In the genomic region with DNA sequence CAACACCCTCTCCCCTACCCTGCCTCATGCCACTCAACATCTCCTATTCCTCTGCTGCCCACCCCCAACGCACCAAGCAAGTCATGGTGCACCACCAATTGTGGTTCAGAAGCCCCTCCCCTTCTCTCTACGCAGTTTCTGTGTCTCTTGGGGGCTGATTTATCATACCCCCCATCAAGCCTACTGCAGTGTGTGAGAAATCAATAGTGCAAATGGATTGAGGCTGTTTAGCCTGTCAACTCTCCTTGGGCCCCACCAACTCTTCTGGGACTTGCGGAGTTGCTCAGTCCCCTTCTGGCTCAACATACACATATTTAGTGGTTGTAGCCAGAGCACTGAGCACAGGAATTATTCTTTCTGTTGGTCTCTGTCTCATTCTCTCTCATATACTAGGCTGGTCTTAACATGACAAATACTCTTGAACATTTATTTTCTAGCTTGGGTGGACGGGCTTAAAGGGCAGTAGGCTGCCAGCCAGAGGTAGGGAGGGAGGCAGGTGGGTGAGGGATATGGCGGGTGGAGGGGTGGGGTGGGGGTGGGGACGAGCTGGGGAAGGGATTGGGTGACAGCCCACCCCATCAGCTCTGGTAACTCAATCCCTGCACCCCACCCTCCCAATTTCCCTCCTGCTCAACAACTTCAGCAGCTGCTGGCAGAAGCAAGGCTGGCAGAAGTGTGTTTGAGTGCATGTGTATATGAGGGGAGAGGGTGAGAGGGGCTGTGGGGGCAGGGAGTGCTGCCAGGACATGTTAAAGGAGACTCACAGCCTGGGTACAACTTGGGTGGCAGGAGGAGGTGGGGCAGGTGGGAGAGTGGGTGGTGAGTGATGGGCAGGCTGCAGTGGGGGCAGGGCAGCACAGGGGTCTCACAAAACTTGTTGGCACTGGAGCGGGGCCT, we compare ENCODE assay signal across 8 cellular contexts. TPM values are rescaled to one million over a fixed set of nuclear protein-coding genes. Genes with fewer than 3 reads are reported as not detected.
DNase-seq lines count a peak whose midpoint lies in the region; ATAC-seq, FAIRE-seq and TF ChIP-seq lines count a peak whose summit lies in the region.

No MANE protein-coding gene starts in this region.

- H2BK120ac ChIP-seq in mesendoderm (ENCODE audit: low read depth, low read length) = no peak overlapping the region

- H3K9me1 ChIP-seq in keratinocyte (ENCODE audit: control insufficient read depth, extremely low read depth, insufficient read depth, low read length) = no peaks in the 10 kb centered on the region

- no peak for ATAC-seq in upper lobe of left lung (ENCODE audit: low FRiP score in 2 of 2)

- WGBS in upper lobe of left lung, 2 donors = 68 to 70% methylated on average over 6 of the region's 7 CpGs
- no CpG with 5 or more reads among the region's 7 CpGs for WGBS in mesendoderm (ENCODE audit: extremely low coverage, insufficient coverage, low lambda C conversion rate)

- no peaks in the 10 kb centered on the region for H4K20me1 ChIP-seq in keratinocyte (ENCODE audit: control insufficient read depth, extremely low read depth, insufficient read depth, low read length)

- dilution Hi-C loops in keratinocyte (cut with MboI; ENCODE audit: extremely low pct_ligation_motif_present, low sequenced_read_pairs) = no loop called here

- H3K4ac ChIP-seq in mesendoderm (ENCODE audit: low read depth, low read length) = no peak overlapping the region

- H3K36me3 ChIP-seq in keratinocyte (ENCODE audit: control insufficient read depth in 2 of 2, extremely low read depth in 1 of 2, insufficient read depth in 2 of 2, low read length in 2 of 2) = no peaks in the 10 kb centered on the region
- no peaks in the 10 kb centered on the region for H3K36me3 ChIP-seq in upper lobe of left lung
- H3K36me3 ChIP-seq in mesendoderm (ENCODE audit: control insufficient read depth, insufficient read depth, low read length) = no peaks in the 10 kb centered on the region

- H3K4me1 Mint-ChIP-seq in activated naive CD8-positive, alpha-beta T cell (ENCODE audit: low read depth) = peaks cover 45% of the 10 kb centered on the region
- peaks cover 74% of the 10 kb centered on the region for H3K4me1 Mint-ChIP-seq in activated naive CD8-positive, alpha-beta T cell treated with anti-CD3 and anti-CD28 coated beads for 36 hours

- H4K8ac ChIP-seq in mesendoderm (ENCODE audit: low read depth, low read length) = no peak overlapping the region

- H3K79me2 ChIP-seq in keratinocyte (ENCODE audit: control insufficient read depth, insufficient read depth, low read length) = peaks cover 8% of the 10 kb centered on the region
- peaks cover 2% of the 10 kb centered on the region for H3K79me2 ChIP-seq in mesendoderm (ENCODE audit: control insufficient read depth, insufficient read depth, low read length)

- H3K4me3 Mint-ChIP-seq in activated naive CD8-positive, alpha-beta T cell = peak overlapping the region; percentile 0
- H3K4me3 Mint-ChIP-seq in activated naive CD8-positive, alpha-beta T cell treated with anti-CD3 and anti-CD28 coated beads for 36 hours = no peak overlapping the region

- H3K27me3 ChIP-seq in keratinocyte (ENCODE audit: control insufficient read depth, extremely low read depth, insufficient read depth, low read length) (no peaks in the 10 kb centered on the region), upper lobe of left lung (no peaks in the 10 kb centered on the region), mesendoderm (ENCODE audit: insufficient read depth, low read length, poor library complexity) (no peaks in the 10 kb centered on the region)

- H3K4me2 ChIP-seq in keratinocyte (ENCODE audit: control insufficient read depth, extremely low read depth, insufficient read depth, low read depth, low read length) = peak overlapping the region; percentile 20
- H3K4me2 ChIP-seq in mesendoderm (ENCODE audit: low read length) = no peak overlapping the region

- H2AFZ ChIP-seq in keratinocyte (ENCODE audit: control insufficient read depth, low read length) = no peak overlapping the region

- no peaks in the 10 kb centered on the region for H3K27me3 Mint-ChIP-seq in activated naive CD8-positive, alpha-beta T cell
- H3K27me3 Mint-ChIP-seq in activated naive CD8-positive, alpha-beta T cell treated with anti-CD3 and anti-CD28 coated beads for 36 hours = no peaks in the 10 kb centered on the region

- H3K9ac ChIP-seq in keratinocyte (ENCODE audit: control insufficient read depth, extremely low read depth, insufficient read depth, low read length) = no peak overlapping the region
- no peak overlapping the region for H3K9ac ChIP-seq in mesendoderm (ENCODE audit: low read length)

- FAIRE-seq in keratinocyte (lab: Jason Lieb, UNC) = no peak

- no peak for TF ChIP-seq CTCF in keratinocyte (optimal IDR thresholded peaks at IDR 0.05 in 1 of 3, IDR thresholded peaks at IDR 0.05 in 1 of 3, conservative IDR thresholded peaks at IDR 0.05 in 1 of 3; ENCODE audit: extremely low read depth in 1 of 3, insufficient read depth in 2 of 3, low read length in 3 of 3)
- TF ChIP-seq CTCF in upper lobe of left lung (IDR thresholded peaks at IDR 0.05) = no peak

- no peak overlapping the region for H3K18ac ChIP-seq in mesendoderm (ENCODE audit: low read length)

- no peak overlapping the region for H3K4me3 ChIP-seq in keratinocyte (ENCODE audit: control insufficient read depth in 2 of 3, extremely low read depth in 1 of 3, insufficient read depth in 2 of 3, low read depth in 1 of 3, low read length in 3 of 3)
- H3K4me3 ChIP-seq in upper lobe of left lung = no peak overlapping the region
- H3K4me3 ChIP-seq in mesendoderm (ENCODE audit: low read length) = no peak overlapping the region

- H3K27ac ChIP-seq in keratinocyte (ENCODE audit: control insufficient read depth, insufficient read depth, low read length) (no peak overlapping the region), upper lobe of left lung (peak overlapping the region; percentile 69 to 89 (median 81)), mesendoderm (ENCODE audit: low read depth, low read length) (no peak overlapping the region)

- H3K56ac ChIP-seq in mesendoderm (ENCODE audit: low read length) = no peak overlapping the region

- no peak overlapping the region for H2BK15ac ChIP-seq in mesendoderm (replicated peaks; ENCODE audit: low read depth)

- H3K4me1 ChIP-seq in keratinocyte (ENCODE audit: control insufficient read depth, extremely low read depth, insufficient read depth, low read length) (peaks cover 91% of the 10 kb centered on the region), upper lobe of left lung (peaks cover 88 to 96% (median 90%) of the 10 kb centered on the region in 4 donors), mesendoderm (ENCODE audit: control insufficient read depth, low read depth, low read length) (peaks cover 9% of the 10 kb centered on the region)

- no peak for TF ChIP-seq EP300 in upper lobe of left lung (IDR thresholded peaks at IDR 0.05)

- H3K27ac Mint-ChIP-seq in activated naive CD8-positive, alpha-beta T cell = no peak overlapping the region
- no peak overlapping the region for H3K27ac Mint-ChIP-seq in activated naive CD8-positive, alpha-beta T cell treated with anti-CD3 and anti-CD28 coated beads for 36 hours

- H2AK5ac ChIP-seq in mesendoderm (ENCODE audit: low read length) = no peak overlapping the region

- no peak overlapping the region for H2BK5ac ChIP-seq in mesendoderm (ENCODE audit: low read length)

- no peaks in the 10 kb centered on the region for H3K9me3 Mint-ChIP-seq in activated naive CD8-positive, alpha-beta T cell (ENCODE audit: low read depth)
- H3K9me3 Mint-ChIP-seq in activated naive CD8-positive, alpha-beta T cell treated with anti-CD3 and anti-CD28 coated beads for 36 hours = no peaks in the 10 kb centered on the region

- no peak for DNase-seq in activated naive CD8-positive, alpha-beta T cell treated with anti-CD3 and anti-CD28 coated beads for 36 hours
- DNase-seq in RPMI8226 (peak; percentile 57), keratinocyte (ENCODE audit: low read depth, low spot score) (no peak), upper lobe of left lung (no peak), RKO (ENCODE audit: low spot score) (no peak), superior temporal gyrus (ENCODE audit: extremely low spot score) (no peak), mesendoderm (no peak)

- H3K23ac ChIP-seq in mesendoderm (ENCODE audit: low read length) = no peak overlapping the region

- H3K9me3 ChIP-seq in keratinocyte (ENCODE audit: control insufficient read depth, low read depth, low read length) (no peaks in the 10 kb centered on the region), upper lobe of left lung (no peaks in the 10 kb centered on the region)

- TF ChIP-seq POLR2A in upper lobe of left lung (IDR thresholded peaks at IDR 0.05) = no peak

- H3K36me3 Mint-ChIP-seq in activated naive CD8-positive, alpha-beta T cell = no peaks in the 10 kb centered on the region
- peaks cover 1% of the 10 kb centered on the region for H3K36me3 Mint-ChIP-seq in activated naive CD8-positive, alpha-beta T cell treated with anti-CD3 and anti-CD28 coated beads for 36 hours

- no peak overlapping the region for H4K5ac ChIP-seq in mesendoderm (ENCODE audit: low read length)

- peaks cover 4% of the 10 kb centered on the region for H3K79me1 ChIP-seq in mesendoderm (ENCODE audit: low read length)

RNA-seq across cellular contexts. Expression of a gene that starts 4.9 kb away (rescaled TPM):
- 10 to 100 TPM; 31.2 to 33.3 TPM for total RNA-seq in activated naive CD8-positive, alpha-beta T cell treated with anti-CD3 and anti-CD28 coated beads for 36 hours
- 1.7 to 6.0 TPM (median 3.8 TPM) in 3 replicates for polyA plus RNA-seq in keratinocyte
- 23.1 TPM for polyA plus RNA-seq in keratinocyte (2011; ENCODE audit: low read depth)
- 3.5 and 6.0 TPM in 2 replicates for polyA plus RNA-seq in keratinocyte (2011; cell fraction: cytosol; rRNA removed)
- polyA plus RNA-seq in keratinocyte (2011; cell fraction: nucleus; rRNA removed) = 6.0 and 12.0 TPM in 2 replicates
- 9.2 and 21.5 TPM in 2 replicates for polyA plus RNA-seq in keratinocyte (2012; ENCODE audit: low replicate concordance)
- polyA minus RNA-seq in keratinocyte = 4.5 to 20.8 TPM (median 7.1 TPM) in 3 replicates
- 11.9 TPM for polyA minus RNA-seq in keratinocyte (2011; cell fraction: cytosol; rRNA and poly(A)+ RNA removed)
- polyA minus RNA-seq in keratinocyte (2011; cell fraction: nucleus; rRNA and poly(A)+ RNA removed) = 5.9 and 7.8 TPM in 2 replicates
- total RNA-seq in upper lobe of left lung = 10 to 100 TPM; 45.7 to 95.6 (median 85.9) TPM
- polyA plus RNA-seq in mesendoderm (2013, experiment 1 of 2) = 30.6 TPM
- polyA plus RNA-seq in mesendoderm (2013, experiment 2 of 2) = 29.9 TPM

RNA-seq across cellular contexts. Expression of a gene that starts 26.2 kb away (rescaled TPM):
- 100 to 1,000 TPM; 144 to 149 TPM for total RNA-seq in activated naive CD8-positive, alpha-beta T cell treated with anti-CD3 and anti-CD28 coated beads for 36 hours
- 5.5 to 28.0 TPM (median 26.5 TPM) in 3 replicates for polyA plus RNA-seq in keratinocyte
- 1.7 TPM for polyA plus RNA-seq in keratinocyte (2011; ENCODE audit: low read depth)
- 5.8 and 10.9 TPM in 2 replicates for polyA plus RNA-seq in keratinocyte (2011; cell fraction: cytosol; rRNA removed)
- 6.6 and 9.2 TPM in 2 replicates for polyA plus RNA-seq in keratinocyte (2011; cell fraction: nucleus; rRNA removed)
- 1.8 and 16.1 TPM in 2 replicates for polyA plus RNA-seq in keratinocyte (2012; ENCODE audit: low replicate concordance)
- polyA minus RNA-seq in keratinocyte = 2.0 to 12.1 TPM (median 2.3 TPM) in 3 replicates
- polyA minus RNA-seq in keratinocyte (2011; cell fraction: cytosol; rRNA and poly(A)+ RNA removed) = 4.8 TPM
- 3.3 and 9.8 TPM in 2 replicates for polyA minus RNA-seq in keratinocyte (2011; cell fraction: nucleus; rRNA and poly(A)+ RNA removed)
- 1 to 10 TPM; 1.1 to 5.1 (median 2.3) TPM for total RNA-seq in upper lobe of left lung
- polyA plus RNA-seq in mesendoderm (2013, experiment 1 of 2) = 114 TPM
- polyA plus RNA-seq in mesendoderm (2013, experiment 2 of 2) = 117 TPM

RNA-seq across cellular contexts. Expression of a gene that starts 50.6 kb away (rescaled TPM):
- not detected for total RNA-seq in activated naive CD8-positive, alpha-beta T cell treated with anti-CD3 and anti-CD28 coated beads for 36 hours
- not detected in 3 replicates for polyA plus RNA-seq in keratinocyte
- polyA plus RNA-seq in keratinocyte (2011; ENCODE audit: low read depth) = not detected
- polyA plus RNA-seq in keratinocyte (2011; cell fraction: cytosol; rRNA removed) = not detected in 2 replicates
- not detected in 2 replicates for polyA plus RNA-seq in keratinocyte (2011; cell fraction: nucleus; rRNA removed)
- polyA plus RNA-seq in keratinocyte (2012; ENCODE audit: low replicate concordance) = not detected in 2 replicates
- not detected in 3 replicates for polyA minus RNA-seq in keratinocyte
- not detected for polyA minus RNA-seq in keratinocyte (2011; cell fraction: cytosol; rRNA and poly(A)+ RNA removed)
- not detected in 2 replicates for polyA minus RNA-seq in keratinocyte (2011; cell fraction: nucleus; rRNA and poly(A)+ RNA removed)
- 1 to 10 TPM in 4 of 6 donors, not detected in 2; 1.7 to 8.4 (median 4.5) TPM for total RNA-seq in upper lobe of left lung
- polyA plus RNA-seq in mesendoderm (2013, experiment 1 of 2) = not detected
- not detected for polyA plus RNA-seq in mesendoderm (2013, experiment 2 of 2)

Comparison
In these comparisons a context has a peak if more than half of its experiments do, and no peak if none do; other contexts are left out.
1. H3K27ac ChIP-seq: peak in upper lobe of left lung (4 of 4); none in keratinocyte (single experiment) and mesendoderm (single experiment).
2. RNA of a gene that starts 26.2 kb away (total RNA-seq): 144 to 149 TPM in activated naive CD8-positive, alpha-beta T cell treated with anti-CD3 and anti-CD28 coated beads for 36 hours; 1.1 to 5.1 TPM in upper lobe of left lung; every median in the first group is over 10 times any median in the second.